Comparison of ENCODE assay signal across 1 cellular context in the genomic region with DNA sequence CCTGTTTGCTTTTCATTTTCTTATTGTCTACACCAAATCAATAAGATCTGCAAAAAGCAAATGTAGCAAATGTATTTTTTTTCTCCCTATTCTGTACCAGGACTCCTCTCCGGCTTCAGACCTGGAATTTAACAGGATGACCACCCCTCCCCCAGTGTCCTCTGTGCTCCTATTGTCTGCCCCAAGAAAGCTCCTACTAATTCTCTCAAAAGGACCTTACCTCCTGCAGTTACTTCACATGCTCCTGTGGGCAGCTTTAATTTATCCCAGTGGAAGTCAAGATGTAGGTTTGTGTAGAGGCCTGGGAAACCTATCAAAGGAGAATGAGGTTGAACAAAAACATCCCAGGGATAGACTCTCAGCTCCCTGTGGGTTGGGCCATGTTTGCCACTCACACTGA.
TF ChIP-seq lines count a peak whose summit lies in the region.

No MANE protein-coding gene starts in this region.

TF ChIP-seq in GM23338, 12 proteins besides CTCF, POLR2A, EP300 and RAD21 (continued from another document):
- TF ChIP-seq, protein P1, sequence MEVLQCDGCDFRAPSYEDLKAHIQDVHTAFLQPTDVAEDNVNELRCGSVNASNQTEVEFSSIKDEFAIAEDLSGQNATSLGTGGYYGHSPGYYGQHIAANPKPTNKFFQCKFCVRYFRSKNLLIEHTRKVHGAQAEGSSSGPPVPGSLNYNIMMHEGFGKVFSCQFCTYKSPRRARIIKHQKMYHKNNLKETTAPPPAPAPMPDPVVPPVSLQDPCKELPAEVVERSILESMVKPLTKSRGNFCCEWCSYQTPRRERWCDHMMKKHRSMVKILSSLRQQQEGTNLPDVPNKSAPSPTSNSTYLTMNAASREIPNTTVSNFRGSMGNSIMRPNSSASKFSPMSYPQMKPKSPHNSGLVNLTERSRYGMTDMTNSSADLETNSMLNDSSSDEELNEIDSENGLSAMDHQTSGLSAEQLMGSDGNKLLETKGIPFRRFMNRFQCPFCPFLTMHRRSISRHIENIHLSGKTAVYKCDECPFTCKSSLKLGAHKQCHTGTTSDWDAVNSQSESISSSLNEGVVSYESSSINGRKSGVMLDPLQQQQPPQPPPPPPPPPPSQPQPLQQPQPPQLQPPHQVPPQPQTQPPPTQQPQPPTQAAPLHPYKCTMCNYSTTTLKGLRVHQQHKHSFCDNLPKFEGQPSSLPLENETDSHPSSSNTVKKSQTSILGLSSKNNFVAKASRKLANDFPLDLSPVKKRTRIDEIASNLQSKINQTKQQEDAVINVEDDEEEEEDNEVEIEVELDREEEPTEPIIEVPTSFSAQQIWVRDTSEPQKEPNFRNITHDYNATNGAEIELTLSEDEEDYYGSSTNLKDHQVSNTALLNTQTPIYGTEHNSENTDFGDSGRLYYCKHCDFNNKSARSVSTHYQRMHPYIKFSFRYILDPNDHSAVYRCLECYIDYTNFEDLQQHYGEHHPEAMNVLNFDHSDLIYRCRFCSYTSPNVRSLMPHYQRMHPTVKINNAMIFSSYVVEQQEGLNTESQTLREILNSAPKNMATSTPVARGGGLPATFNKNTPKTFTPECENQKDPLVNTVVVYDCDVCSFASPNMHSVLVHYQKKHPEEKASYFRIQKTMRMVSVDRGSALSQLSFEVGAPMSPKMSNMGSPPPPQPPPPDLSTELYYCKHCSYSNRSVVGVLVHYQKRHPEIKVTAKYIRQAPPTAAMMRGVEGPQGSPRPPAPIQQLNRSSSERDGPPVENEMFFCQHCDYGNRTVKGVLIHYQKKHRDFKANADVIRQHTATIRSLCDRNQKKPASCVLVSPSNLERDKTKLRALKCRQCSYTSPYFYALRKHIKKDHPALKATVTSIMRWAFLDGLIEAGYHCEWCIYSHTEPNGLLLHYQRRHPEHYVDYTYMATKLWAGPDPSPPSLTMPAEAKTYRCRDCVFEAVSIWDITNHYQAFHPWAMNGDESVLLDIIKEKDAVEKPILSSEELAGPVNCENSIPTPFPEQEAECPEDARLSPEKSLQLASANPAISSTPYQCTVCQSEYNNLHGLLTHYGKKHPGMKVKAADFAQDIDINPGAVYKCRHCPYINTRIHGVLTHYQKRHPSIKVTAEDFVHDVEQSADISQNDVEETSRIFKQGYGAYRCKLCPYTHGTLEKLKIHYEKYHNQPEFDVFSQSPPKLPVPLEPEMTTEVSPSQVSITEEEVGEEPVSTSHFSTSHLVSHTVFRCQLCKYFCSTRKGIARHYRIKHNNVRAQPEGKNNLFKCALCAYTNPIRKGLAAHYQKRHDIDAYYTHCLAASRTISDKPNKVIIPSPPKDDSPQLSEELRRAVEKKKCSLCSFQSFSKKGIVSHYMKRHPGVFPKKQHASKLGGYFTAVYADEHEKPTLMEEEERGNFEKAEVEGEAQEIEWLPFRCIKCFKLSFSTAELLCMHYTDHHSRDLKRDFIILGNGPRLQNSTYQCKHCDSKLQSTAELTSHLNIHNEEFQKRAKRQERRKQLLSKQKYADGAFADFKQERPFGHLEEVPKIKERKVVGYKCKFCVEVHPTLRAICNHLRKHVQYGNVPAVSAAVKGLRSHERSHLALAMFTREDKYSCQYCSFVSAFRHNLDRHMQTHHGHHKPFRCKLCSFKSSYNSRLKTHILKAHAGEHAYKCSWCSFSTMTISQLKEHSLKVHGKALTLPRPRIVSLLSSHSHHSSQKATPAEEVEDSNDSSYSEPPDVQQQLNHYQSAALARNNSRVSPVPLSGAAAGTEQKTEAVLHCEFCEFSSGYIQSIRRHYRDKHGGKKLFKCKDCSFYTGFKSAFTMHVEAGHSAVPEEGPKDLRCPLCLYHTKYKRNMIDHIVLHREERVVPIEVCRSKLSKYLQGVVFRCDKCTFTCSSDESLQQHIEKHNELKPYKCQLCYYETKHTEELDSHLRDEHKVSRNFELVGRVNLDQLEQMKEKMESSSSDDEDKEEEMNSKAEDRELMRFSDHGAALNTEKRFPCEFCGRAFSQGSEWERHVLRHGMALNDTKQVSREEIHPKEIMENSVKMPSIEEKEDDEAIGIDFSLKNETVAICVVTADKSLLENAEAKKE (CRISPR knock-in tag; IDR thresholded peaks at IDR 0.05): no peak
- no peak for TF ChIP-seq EZH2 (IDR thresholded peaks at IDR 0.05; ENCODE audit: low read depth, unreplicated experiment)
- TF ChIP-seq EZH2phosphoT487 (IDR thresholded peaks at IDR 0.05; ENCODE audit: unreplicated experiment): no peak
- no peak for TF ChIP-seq CREB1 (CRISPR knock-in tag; IDR thresholded peaks at IDR 0.05; ENCODE audit: low read depth)
- TF ChIP-seq, protein P2, sequence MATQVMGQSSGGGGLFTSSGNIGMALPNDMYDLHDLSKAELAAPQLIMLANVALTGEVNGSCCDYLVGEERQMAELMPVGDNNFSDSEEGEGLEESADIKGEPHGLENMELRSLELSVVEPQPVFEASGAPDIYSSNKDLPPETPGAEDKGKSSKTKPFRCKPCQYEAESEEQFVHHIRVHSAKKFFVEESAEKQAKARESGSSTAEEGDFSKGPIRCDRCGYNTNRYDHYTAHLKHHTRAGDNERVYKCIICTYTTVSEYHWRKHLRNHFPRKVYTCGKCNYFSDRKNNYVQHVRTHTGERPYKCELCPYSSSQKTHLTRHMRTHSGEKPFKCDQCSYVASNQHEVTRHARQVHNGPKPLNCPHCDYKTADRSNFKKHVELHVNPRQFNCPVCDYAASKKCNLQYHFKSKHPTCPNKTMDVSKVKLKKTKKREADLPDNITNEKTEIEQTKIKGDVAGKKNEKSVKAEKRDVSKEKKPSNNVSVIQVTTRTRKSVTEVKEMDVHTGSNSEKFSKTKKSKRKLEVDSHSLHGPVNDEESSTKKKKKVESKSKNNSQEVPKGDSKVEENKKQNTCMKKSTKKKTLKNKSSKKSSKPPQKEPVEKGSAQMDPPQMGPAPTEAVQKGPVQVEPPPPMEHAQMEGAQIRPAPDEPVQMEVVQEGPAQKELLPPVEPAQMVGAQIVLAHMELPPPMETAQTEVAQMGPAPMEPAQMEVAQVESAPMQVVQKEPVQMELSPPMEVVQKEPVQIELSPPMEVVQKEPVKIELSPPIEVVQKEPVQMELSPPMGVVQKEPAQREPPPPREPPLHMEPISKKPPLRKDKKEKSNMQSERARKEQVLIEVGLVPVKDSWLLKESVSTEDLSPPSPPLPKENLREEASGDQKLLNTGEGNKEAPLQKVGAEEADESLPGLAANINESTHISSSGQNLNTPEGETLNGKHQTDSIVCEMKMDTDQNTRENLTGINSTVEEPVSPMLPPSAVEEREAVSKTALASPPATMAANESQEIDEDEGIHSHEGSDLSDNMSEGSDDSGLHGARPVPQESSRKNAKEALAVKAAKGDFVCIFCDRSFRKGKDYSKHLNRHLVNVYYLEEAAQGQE (IDR thresholded peaks at IDR 0.05; ENCODE audit: unreplicated experiment): no peak
- TF ChIP-seq, protein P3, sequence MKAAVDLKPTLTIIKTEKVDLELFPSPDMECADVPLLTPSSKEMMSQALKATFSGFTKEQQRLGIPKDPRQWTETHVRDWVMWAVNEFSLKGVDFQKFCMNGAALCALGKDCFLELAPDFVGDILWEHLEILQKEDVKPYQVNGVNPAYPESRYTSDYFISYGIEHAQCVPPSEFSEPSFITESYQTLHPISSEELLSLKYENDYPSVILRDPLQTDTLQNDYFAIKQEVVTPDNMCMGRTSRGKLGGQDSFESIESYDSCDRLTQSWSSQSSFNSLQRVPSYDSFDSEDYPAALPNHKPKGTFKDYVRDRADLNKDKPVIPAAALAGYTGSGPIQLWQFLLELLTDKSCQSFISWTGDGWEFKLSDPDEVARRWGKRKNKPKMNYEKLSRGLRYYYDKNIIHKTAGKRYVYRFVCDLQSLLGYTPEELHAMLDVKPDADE (IDR thresholded peaks at IDR 0.05): no peak
- no peak for TF ChIP-seq ZNF114 (CRISPR knock-in tag; IDR thresholded peaks at IDR 0.05)
- no peak for TF ChIP-seq STAT1 (IDR thresholded peaks at IDR 0.05; ENCODE audit: unreplicated experiment)
